In genomic region chr14:76575108-76575507, GRCh38 we compare ENCODE assay signal across 23 cellular contexts.
"Had no signal": no experiment of that assay in that cellular context is flagged by ENCODE, and none has a peak within 500 bp of the region (broad histone marks: within the 10 kb centered on the region; RNA-seq: fewer than 3 reads in every experiment).

No MANE protein-coding gene starts in this region.

- H3K4me1 Mint-ChIP-seq: immature natural killer cell; memory B cell; natural killer cell; neural crest cell; stimulated activated naive CD8-positive, alpha-beta T cell treated with anti-CD3 and anti-CD28 coated beads, Interleukin-15, amount 100 ng/mL, for 72 hours had no signal

- H3K36me3 Mint-ChIP-seq: immature natural killer cell, memory B cell, natural killer cell had no signal

- H3K4me1 ChIP-seq: prostate gland had no signal

- H3K36me3 ChIP-seq: lower lobe of right lung, prostate gland, right atrium auricular region, suprapubic skin, upper lobe of left lung had no signal

- H3K27ac Mint-ChIP-seq: immature natural killer cell, memory B cell, natural killer cell had no signal

- H3K4me3 Mint-ChIP-seq: immature natural killer cell; memory B cell; natural killer cell; neural crest cell; stimulated activated naive CD8-positive, alpha-beta T cell treated with anti-CD3 and anti-CD28 coated beads, Interleukin-15, amount 100 ng/mL, for 72 hours had no signal

- H3K27me3 Mint-ChIP-seq: stimulated activated naive CD8-positive, alpha-beta T cell treated with anti-CD3 and anti-CD28 coated beads, Interleukin-15, amount 100 ng/mL, for 72 hours had no signal

- H3K27me3 ChIP-seq: right atrium auricular region, upper lobe of left lung had no signal

- H3K4me3 ChIP-seq: lower lobe of right lung, prostate gland, right atrium auricular region, smooth muscle cell, suprapubic skin, upper lobe of left lung had no signal

- FAIRE-seq: colon, frontal cortex had no signal

- ATAC-seq: left ventricle myocardium superior; lower lobe of right lung; natural killer cell; sciatic nerve; stimulated activated naive CD8-positive, alpha-beta T cell treated with anti-CD3 and anti-CD28 coated beads, Interleukin-15, amount 100 ng/mL, for 72 hours had no signal

- H3K9me3 ChIP-seq: lower lobe of right lung, prostate gland, right atrium auricular region, suprapubic skin, upper lobe of left lung had no signal

- H3K27ac ChIP-seq: lower lobe of right lung, prostate gland, right atrium auricular region, suprapubic skin, upper lobe of left lung had no signal

- H3K9me3 Mint-ChIP-seq: immature natural killer cell, natural killer cell, neural crest cell had no signal

- DNase-seq: effector CD8-positive, alpha-beta T cell; hypothalamus; immature natural killer cell; islet precursor cell; left ventricle myocardium superior; lower lobe of right lung; natural killer cell; stimulated activated CD4-positive, alpha-beta T cell treated with anti-CD3 and anti-CD28 coated beads, Interleukin-12 subunit alpha, Interleukin-12 subunit beta, amount 100 ng/mL, for 4 hours; stimulated activated CD4-positive, alpha-beta T cell treated with anti-CD3 and anti-CD28 coated beads, Interleukin-1b, Interleukin-23, amount 100 ng/mL, for 48 hours; stimulated activated CD4-positive, alpha-beta T cell treated with anti-CD3 and anti-CD28 coated beads, Interleukin-4, amount 100 ng/mL, for 1 hour; stimulated activated CD8-positive, alpha-beta memory T cell treated with anti-CD3 and anti-CD28 coated beads, Interleukin-4, amount 100 ng/mL, for 48 hours; stimulated activated naive CD4-positive, alpha-beta T cell; stimulated activated naive CD8-positive, alpha-beta T cell treated with anti-CD3 and anti-CD28 coated beads, Interleukin-15, amount 100 ng/mL, for 72 hours; upper lobe of left lung had no signal

- H3K4me2 ChIP-seq: smooth muscle cell had no signal
